30 cellular contexts compared by ENCODE assay signal in the genomic region with DNA sequence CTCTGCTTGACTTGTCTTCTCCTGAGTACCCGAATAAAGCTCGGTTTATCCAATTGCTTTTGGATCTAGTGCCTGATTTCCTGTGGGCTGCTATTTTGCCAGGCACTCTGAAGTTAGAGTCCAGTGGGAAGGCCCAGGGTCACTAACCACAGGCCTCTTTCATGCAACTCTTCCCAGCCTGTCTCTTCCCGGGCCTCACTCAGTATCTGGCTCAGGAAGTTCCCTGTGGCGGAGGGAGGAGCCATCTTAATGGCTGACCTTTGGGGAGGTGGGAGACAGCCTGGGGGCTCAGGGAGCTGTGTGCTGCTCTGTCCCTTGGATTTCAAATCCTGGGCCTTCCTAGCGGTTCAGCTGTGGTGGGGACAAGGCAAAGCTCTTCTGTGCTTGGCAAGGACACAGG.
"Had no signal": no experiment of that assay in that cellular context is flagged by ENCODE, and none has a peak within 500 bp of the region (broad histone marks: within the 10 kb centered on the region; RNA-seq: fewer than 3 reads in every experiment).

No MANE protein-coding gene starts in this region.

- H3K4me3 ChIP-seq: PC-9 had no signal

- H3K9me3 Mint-ChIP-seq: activated CD4-positive, alpha-beta T cell treated with anti-CD3 and anti-CD28 coated beads, Interleukin-2, amount 10 ng/mL, durations not matched to agents 24 days and 14 days; activated CD8-positive, alpha-beta T cell treated with anti-CD3 and anti-CD28 coated beads for 36 hours; activated naive CD4-positive, alpha-beta T cell treated with anti-CD3 and anti-CD28 coated beads, Interleukin-2, amount 10 ng/mL, durations not matched to agents 7 days and 5 days; activated naive CD8-positive, alpha-beta T cell treated with anti-CD3 and anti-CD28 coated beads, Interleukin-2, amount 50 U/mL, for 24 hours; T-cell had no signal

- H3K27ac Mint-ChIP-seq: activated CD4-positive, alpha-beta T cell treated with anti-CD3 and anti-CD28 coated beads, Interleukin-2, amount 10 ng/mL, durations not matched to agents 24 days and 14 days; activated CD8-positive, alpha-beta T cell treated with anti-CD3 and anti-CD28 coated beads for 36 hours; activated naive CD4-positive, alpha-beta T cell treated with anti-CD3 and anti-CD28 coated beads, Interleukin-2, amount 10 ng/mL, durations not matched to agents 7 days and 5 days; activated naive CD8-positive, alpha-beta T cell; activated naive CD8-positive, alpha-beta T cell treated with anti-CD3 and anti-CD28 coated beads, Interleukin-2, amount 50 U/mL, for 24 hours; brain; T-cell; T-helper 17 cell had no signal

- DNase-seq: activated CD4-positive, alpha-beta T cell treated with anti-CD3 and anti-CD28 coated beads for 1 hour; activated CD4-positive, alpha-beta T cell treated with anti-CD3 and anti-CD28 coated beads, Interleukin-2, amount 10 ng/mL, durations not matched to agents 24 days and 14 days; activated CD4-positive, alpha-beta T cell treated with anti-CD3 and anti-CD28 coated beads, Interleukin-2, amount 50 U/mL, for 4 hours; activated CD4-positive, CD25-positive, alpha-beta regulatory T cell; activated CD8-positive, alpha-beta T cell treated with anti-CD3 and anti-CD28 coated beads for 36 hours; activated effector memory CD4-positive, alpha-beta T cell treated with Interleukin-2 at 50 U/mL for 16 hours; activated naive CD4-positive, alpha-beta T cell treated with anti-CD3 and anti-CD28 coated beads, Interleukin-2, amount 10 ng/mL, durations not matched to agents 7 days and 5 days; activated naive CD8-positive, alpha-beta T cell treated with anti-CD3 and anti-CD28 coated beads, Interleukin-2, amount 50 U/mL, for 24 hours; activated T-cell treated with anti-CD3 and anti-CD28 coated beads, Interleukin-2, amount 50 U/mL, for 48 hours; anterior cingulate cortex; caudate nucleus; cerebellar nuclear complex; Kasumi-1; KG1; MM.1S; MV-4-11; NCI-H1092; NCI-H1436 treated with DMSO at 0.1 percent for 48 hours; NCI-H1694 treated with DMSO at 0.1 percent for 48 hours; NCI-H2029; NCI-H345; NCI-H524 treated with DMSO at 0.1 percent for 48 hours; PC-9; SIG-M5; T-cell; T-helper 17 cell had no signal

- H3K4me1 Mint-ChIP-seq: activated CD4-positive, alpha-beta T cell treated with anti-CD3 and anti-CD28 coated beads, Interleukin-2, amount 10 ng/mL, durations not matched to agents 24 days and 14 days; activated naive CD4-positive, alpha-beta T cell treated with anti-CD3 and anti-CD28 coated beads, Interleukin-2, amount 10 ng/mL, durations not matched to agents 7 days and 5 days; activated naive CD8-positive, alpha-beta T cell treated with anti-CD3 and anti-CD28 coated beads, Interleukin-2, amount 50 U/mL, for 24 hours; T-cell had no signal

- H3K4me3 Mint-ChIP-seq: activated CD4-positive, alpha-beta T cell treated with anti-CD3 and anti-CD28 coated beads, Interleukin-2, amount 10 ng/mL, durations not matched to agents 24 days and 14 days; activated CD8-positive, alpha-beta T cell treated with anti-CD3 and anti-CD28 coated beads for 36 hours; activated naive CD4-positive, alpha-beta T cell treated with anti-CD3 and anti-CD28 coated beads, Interleukin-2, amount 10 ng/mL, durations not matched to agents 7 days and 5 days; activated naive CD8-positive, alpha-beta T cell; activated naive CD8-positive, alpha-beta T cell treated with anti-CD3 and anti-CD28 coated beads, Interleukin-2, amount 50 U/mL, for 24 hours; brain; T-cell; T-helper 17 cell had no signal

- H3K27ac ChIP-seq: PC-9, RWPE1 had no signal

- H3K36me3 Mint-ChIP-seq: activated naive CD4-positive, alpha-beta T cell treated with anti-CD3 and anti-CD28 coated beads, Interleukin-2, amount 10 ng/mL, durations not matched to agents 7 days and 5 days; T-cell had no signal

- H3K4me2 ChIP-seq: PC-9 had no signal

- H3K27me3 Mint-ChIP-seq: activated CD4-positive, alpha-beta T cell treated with anti-CD3 and anti-CD28 coated beads, Interleukin-2, amount 10 ng/mL, durations not matched to agents 24 days and 14 days; activated CD8-positive, alpha-beta T cell treated with anti-CD3 and anti-CD28 coated beads for 36 hours; activated naive CD4-positive, alpha-beta T cell treated with anti-CD3 and anti-CD28 coated beads, Interleukin-2, amount 10 ng/mL, durations not matched to agents 7 days and 5 days; activated naive CD8-positive, alpha-beta T cell; activated naive CD8-positive, alpha-beta T cell treated with anti-CD3 and anti-CD28 coated beads, Interleukin-2, amount 50 U/mL, for 24 hours; T-cell; T-helper 17 cell had no signal

- ATAC-seq: activated CD8-positive, alpha-beta T cell treated with anti-CD3 and anti-CD28 coated beads for 36 hours; activated naive CD8-positive, alpha-beta T cell treated with anti-CD3 and anti-CD28 coated beads, Interleukin-2, amount 50 U/mL, for 24 hours; Right ventricle myocardium inferior; T-cell; T-helper 17 cell had no signal
